30 cellular contexts compared by ENCODE assay signal in genomic region chr19:49430172-49430677, GRCh38. TPM values are rescaled to one million over a fixed set of nuclear protein-coding genes. Genes with fewer than 3 reads are reported as not detected.
A peak's percentile ranks its signal among the peaks of the same experiment; 100 is the strongest.
DNase-seq lines count a peak whose midpoint lies in the region; ATAC-seq and TF ChIP-seq lines count a peak whose summit lies in the region.
"Had no signal": no experiment of that assay in that cellular context is flagged by ENCODE, and none has a peak within 500 bp of the region (broad histone marks: within the 10 kb centered on the region; RNA-seq: fewer than 3 reads in every experiment).

No MANE protein-coding gene starts in this region.

- no peak overlapping the region for H2BK120ac ChIP-seq in neuronal stem cell (ENCODE audit: low read depth, low read length)

- H3K4me1 ChIP-seq in OCI-LY7 (ENCODE audit: insufficient read depth, low read length, poor library complexity, severe bottlenecking), result peaks cover 47% of the 10 kb centered on the region
- peaks cover 17 to 21% of the 10 kb centered on the region in 2 donors for H3K4me1 ChIP-seq in neuronal stem cell (ENCODE audit: control insufficient read depth in 2 of 2, insufficient read depth in 1 of 2, low read depth in 1 of 2, low read length in 2 of 2)

- intact Hi-C loops in OCI-LY7 (cut with micrococcal nuclease; ENCODE audit: unreplicated experiment), result loop anchor here (1.0 kb wide), 1 partner anchor 38 kb away; no protein-coding TSS in a partner anchor
- intact Hi-C loops in activated CD4-positive, alpha-beta T cell treated with anti-CD3 and anti-CD28 coated beads, Interleukin-2, amount 10 ng/mL, durations not matched to agents 24 days and 14 days (cut with micrococcal nuclease), result loop anchor here (2.0 kb wide), 1 partner anchor 37 kb away; no protein-coding TSS in a partner anchor

- peak overlapping the region; percentile 5; the same call in 1 of the 2 replicates for H3K4me2 ChIP-seq in OCI-LY7 (ENCODE audit: low read length)
- H3K4me2 ChIP-seq in neuronal stem cell (ENCODE audit: insufficient read depth, low read length, poor library complexity, severe bottlenecking), result no peak overlapping the region
- H3K4me2 ChIP-seq: KMS-11 had no signal

- DNase-seq in NCI-H2107 treated with DMSO at 0.1 percent for 48 hours (lab: John Stamatoyannopoulos, UW; ENCODE audit: unreplicated experiment) (peak; percentile 23), NCI-H2107 (lab: John Stamatoyannopoulos, UW) (no peak), OCI-LY7 (ENCODE audit: low spot score) (no peak), neuronal stem cell (ENCODE audit: low spot score) (no peak)
- no peak for DNase-seq in activated CD4-positive, alpha-beta T cell treated with anti-CD3 and anti-CD28 coated beads, Interleukin-2, amount 10 ng/mL, durations not matched to agents 24 days and 14 days
- DNase-seq: activated T-cell treated with anti-CD3 and anti-CD28 coated beads for 4 hours; body of pancreas; CD4-positive, alpha-beta T cell; islet precursor cell; MM.1S; NCI-H1105 treated with DMSO at 0.1 percent for 48 hours; NCI-H2029; NCI-H524 treated with DMSO at 0.1 percent for 48 hours; SIG-M5; testis had no signal

- H3K23ac ChIP-seq in neuronal stem cell (ENCODE audit: low read depth, low read length, poor library complexity), result no peak overlapping the region

- BruUV-seq in OCI-LY7 (replicated peaks; lab: Mats Ljungman, UMichigan), result no TSS peak

- H3K27me3 ChIP-seq in neuronal stem cell (ENCODE audit: control insufficient read depth in 3 of 3, insufficient read depth in 3 of 3, low read depth in 1 of 3, low read length in 3 of 3), result peaks cover 3 to 94% (median 57%) of the 10 kb centered on the region in 3 experiments

- CTCF ChIA-PET in OCI-LY7 (lab: Charles Lee; ENCODE audit: unreplicated experiment), result no interaction called here

- no peak overlapping the region for H4K91ac ChIP-seq in neuronal stem cell (ENCODE audit: low read depth, low read length, poor library complexity)

- H3K14ac ChIP-seq in neuronal stem cell (ENCODE audit: low read length), result no peak overlapping the region

- peaks cover 85% of the 10 kb centered on the region for H3K27me3 Mint-ChIP-seq in activated CD4-positive, alpha-beta T cell treated with anti-CD3 and anti-CD28 coated beads, Interleukin-2, amount 10 ng/mL, durations not matched to agents 24 days and 14 days

- no peaks in the 10 kb centered on the region for H3K9me2 ChIP-seq in OCI-LY7 (ENCODE audit: insufficient read depth, low read length)

- POLR2A ChIA-PET in OCI-LY7 (lab: Charles Lee), result interaction anchor here (0.6 to 1.9 kb wide), 2 partner anchors 19 to 107 kb away, joined by 3 to 5 read pairs; no protein-coding TSS in a partner anchor

- H3K4me3 Mint-ChIP-seq in activated CD4-positive, alpha-beta T cell treated with anti-CD3 and anti-CD28 coated beads, Interleukin-2, amount 10 ng/mL, durations not matched to agents 24 days and 14 days, result no peak overlapping the region
- H3K4me3 Mint-ChIP-seq: CD4-positive, alpha-beta T cell; central memory CD8-positive, alpha-beta T cell; dendritic cell treated with granulocyte-macrophage colony-stimulating factor and Interleukin-4, amounts not matched to agents 40 ng/mL and 50 ng/mL, for 4 days; stimulated activated naive CD8-positive, alpha-beta T cell treated with anti-CD3 and anti-CD28 coated beads, Interleukin-15, Interleukin-2, amounts not matched to agents 100 ng/mL and 50 ng/mL, for 24 hours; T-helper 2 cell treated with Interferon-gamma antibody and Interleukin-4, amounts not matched to agents 5 μg/mL and 100 μg/mL, for 36 hours had no signal

- no peaks in the 10 kb centered on the region for H3K36me3 ChIP-seq in OCI-LY7 (ENCODE audit: insufficient read depth, low read length)
- H3K36me3 ChIP-seq in neuronal stem cell (replicated peaks in 1 of 2; ENCODE audit: control insufficient read depth in 2 of 2, insufficient read depth in 2 of 2, low read length in 2 of 2), result no peaks in the 10 kb centered on the region
- H3K36me3 ChIP-seq: left lung had no signal

- H3K9me3 Mint-ChIP-seq in activated CD4-positive, alpha-beta T cell treated with anti-CD3 and anti-CD28 coated beads, Interleukin-2, amount 10 ng/mL, durations not matched to agents 24 days and 14 days, result no peaks in the 10 kb centered on the region
- H3K9me3 Mint-ChIP-seq: activated T-helper 2 cell treated with anti-CD3 and anti-CD28 coated beads, Interferon-gamma antibody, Interleukin-2, Interleukin-4, amounts not matched to agents 10 μg/mL and 5 μg/mL and 100 μg/mL, durations not matched to agents 14 hours and 24 hours and 36 hours; CD4-positive, alpha-beta T cell; central memory CD8-positive, alpha-beta T cell; dendritic cell treated with granulocyte-macrophage colony-stimulating factor and Interleukin-4, amounts not matched to agents 40 ng/mL and 50 ng/mL, for 4 days; stimulated activated naive CD8-positive, alpha-beta T cell treated with anti-CD3 and anti-CD28 coated beads, Interleukin-15, Interleukin-2, amounts not matched to agents 100 ng/mL and 50 ng/mL, for 24 hours; T-helper 2 cell treated with Interferon-gamma antibody and Interleukin-4, amounts not matched to agents 5 μg/mL and 100 μg/mL, for 36 hours had no signal

- H3K4me3 ChIP-seq in OCI-LY7 (ENCODE audit: low read depth, low read length, poor library complexity, severe bottlenecking), result no peak overlapping the region
- H3K4me3 ChIP-seq in neuronal stem cell (ENCODE audit: low read length in 2 of 2), result no peak overlapping the region
- H3K4me3 ChIP-seq: body of pancreas, left lung, testis had no signal

- peaks cover 47% of the 10 kb centered on the region for H3K4me1 Mint-ChIP-seq in activated CD4-positive, alpha-beta T cell treated with anti-CD3 and anti-CD28 coated beads, Interleukin-2, amount 10 ng/mL, durations not matched to agents 24 days and 14 days

- H2AK5ac ChIP-seq in neuronal stem cell (ENCODE audit: low read depth, low read length), result peak overlapping the region; percentile 54

- H3K27ac ChIP-seq in OCI-LY7 (ENCODE audit: low read depth, low read length, poor library complexity, severe bottlenecking) (no peak overlapping the region), neuronal stem cell (replicated peaks; ENCODE audit: low read length) (no peak overlapping the region)
- H3K27ac ChIP-seq: body of pancreas, KMS-11, left lung, testis had no signal

- H3K18ac ChIP-seq in neuronal stem cell (ENCODE audit: low read length), result no peak overlapping the region

- no peak overlapping the region for H2BK12ac ChIP-seq in neuronal stem cell (ENCODE audit: low read length)

- no peak overlapping the region for H4K8ac ChIP-seq in neuronal stem cell (ENCODE audit: low read depth, low read length)

- H2AFZ ChIP-seq in OCI-LY7 (ENCODE audit: low read length) (peak overlapping the region; percentile 22; the same call in 1 of the 2 replicates), neuronal stem cell (ENCODE audit: low read length) (no peak overlapping the region)

- no peaks in the 10 kb centered on the region for H3K79me2 ChIP-seq in OCI-LY7 (ENCODE audit: insufficient read depth, low read depth, low read length)

- no peak overlapping the region for H2BK5ac ChIP-seq in neuronal stem cell (ENCODE audit: low read length)

- no peak overlapping the region for H2BK15ac ChIP-seq in neuronal stem cell (ENCODE audit: low read length)

- no peaks in the 10 kb centered on the region for H4K20me1 ChIP-seq in OCI-LY7 (ENCODE audit: insufficient read depth, low read length)

- no peaks in the 10 kb centered on the region for H3K36me3 Mint-ChIP-seq in activated CD4-positive, alpha-beta T cell treated with anti-CD3 and anti-CD28 coated beads, Interleukin-2, amount 10 ng/mL, durations not matched to agents 24 days and 14 days (ENCODE audit: low read depth)

- H3K4ac ChIP-seq in neuronal stem cell (ENCODE audit: low read length), result no peak overlapping the region

- H3K27ac Mint-ChIP-seq in activated CD4-positive, alpha-beta T cell treated with anti-CD3 and anti-CD28 coated beads, Interleukin-2, amount 10 ng/mL, durations not matched to agents 24 days and 14 days, result no peak overlapping the region
- H3K27ac Mint-ChIP-seq: activated T-helper 2 cell treated with anti-CD3 and anti-CD28 coated beads, Interferon-gamma antibody, Interleukin-2, Interleukin-4, amounts not matched to agents 10 μg/mL and 5 μg/mL and 100 μg/mL, durations not matched to agents 14 hours and 24 hours and 36 hours; CD4-positive, alpha-beta T cell; dendritic cell treated with granulocyte-macrophage colony-stimulating factor and Interleukin-4, amounts not matched to agents 40 ng/mL and 50 ng/mL, for 4 days; stimulated activated naive CD8-positive, alpha-beta T cell treated with anti-CD3 and anti-CD28 coated beads, Interleukin-15, Interleukin-2, amounts not matched to agents 100 ng/mL and 50 ng/mL, for 24 hours; T-helper 2 cell treated with Interferon-gamma antibody and Interleukin-4, amounts not matched to agents 5 μg/mL and 100 μg/mL, for 36 hours had no signal

- H3K79me1 ChIP-seq in neuronal stem cell (ENCODE audit: low read depth, low read length), result peaks cover 2% of the 10 kb centered on the region

- TF ChIP-seq CTCF in OCI-LY7 (conservative IDR thresholded peaks at IDR 0.05; ENCODE audit: low read length), result no peak

- no peak for ATAC-seq in HG02571 (IDR thresholded peaks at IDR 0.05; ENCODE audit: unreplicated experiment)
- ATAC-seq: body of pancreas, left lung, right cardiac atrium had no signal

- no peaks in the 10 kb centered on the region for H3K9me3 ChIP-seq in OCI-LY7 (ENCODE audit: low read length)
- H3K9me3 ChIP-seq in neuronal stem cell (replicated peaks in 1 of 2; ENCODE audit: control insufficient read depth in 2 of 2, insufficient read depth in 1 of 2, low read depth in 1 of 2, low read length in 2 of 2), result peaks cover 8 to 12% of the 10 kb centered on the region in 2 donors
- H3K9me3 ChIP-seq: body of pancreas, left lung, testis had no signal

- no CpG with 5 or more reads among the region's 9 CpGs for WGBS in neuronal stem cell (ENCODE audit: extremely low coverage in 2 of 2, insufficient read length in 2 of 2, insufficient replicate concordance in 1 of 2), 2 donors

- no peak overlapping the region for H3K9ac ChIP-seq in neuronal stem cell (ENCODE audit: low read depth, low read length, poor library complexity)
- H3K9ac ChIP-seq: KMS-11 had no signal

RNA-seq across cellular contexts. Expression of gene GFY, which starts 5.0 kb away (rescaled TPM):
- not detected in 2 replicates for total RNA-seq in OCI-LY7 (2014; rRNA removed; shearing (Covaris generic))
- total RNA-seq in OCI-LY7 (2022), result not detected in 2 replicates
- 1.3 TPM for polyA plus RNA-seq in neuronal stem cell (2013, experiment 1 of 2)
- polyA plus RNA-seq in neuronal stem cell (2013, experiment 2 of 2), result 1.5 TPM
- not detected in 2 replicates for total RNA-seq in activated CD4-positive, alpha-beta T cell treated with anti-CD3 and anti-CD28 coated beads, Interleukin-2, amount 10 ng/mL, durations not matched to agents 24 days and 14 days
- total RNA-seq: activated T-helper 2 cell treated with anti-CD3 and anti-CD28 coated beads, Interferon-gamma antibody, Interleukin-2, Interleukin-4, amounts not matched to agents 10 μg/mL and 5 μg/mL and 100 μg/mL, durations not matched to agents 14 hours and 24 hours and 36 hours; body of pancreas; CD4-positive, alpha-beta T cell; Daoy; esophagus mucosa; fibroblast of villous mesenchyme; H4; left lung; mesenteric fat pad; right cardiac atrium; ureter had no signal
- polyA plus RNA-seq: right cardiac atrium had no signal

RNA-seq across cellular contexts. Expression of gene PTH2, which starts 7.0 kb away (rescaled TPM):
- 0.66 TPM in 1 of 2 replicates, not detected in the other for total RNA-seq in OCI-LY7 (2014; rRNA removed; shearing (Covaris generic))
- total RNA-seq in OCI-LY7 (2022), result 1.7 TPM in 1 of 2 replicates, not detected in the other
- 1.4 TPM for polyA plus RNA-seq in neuronal stem cell (2013, experiment 1 of 2)
- 1.6 TPM for polyA plus RNA-seq in neuronal stem cell (2013, experiment 2 of 2)
- total RNA-seq in activated CD4-positive, alpha-beta T cell treated with anti-CD3 and anti-CD28 coated beads, Interleukin-2, amount 10 ng/mL, durations not matched to agents 24 days and 14 days, result not detected in 2 replicates
- total RNA-seq: activated T-helper 2 cell treated with anti-CD3 and anti-CD28 coated beads, Interferon-gamma antibody, Interleukin-2, Interleukin-4, amounts not matched to agents 10 μg/mL and 5 μg/mL and 100 μg/mL, durations not matched to agents 14 hours and 24 hours and 36 hours; body of pancreas; CD4-positive, alpha-beta T cell; Daoy; esophagus mucosa; fibroblast of villous mesenchyme; H4; left lung; mesenteric fat pad; right cardiac atrium; testis; ureter had no signal
- polyA plus RNA-seq: right cardiac atrium had no signal

RNA-seq across cellular contexts. Expression of gene SLC17A7, which starts 11.1 kb away (rescaled TPM):
- total RNA-seq in OCI-LY7 (2014; rRNA removed; shearing (Covaris generic)), result 0.13 and 1.3 TPM in 2 replicates
- 1.3 and 1.5 TPM in 2 replicates for total RNA-seq in OCI-LY7 (2022)
- polyA plus RNA-seq in neuronal stem cell (2013, experiment 1 of 2), result 2.3 TPM
- polyA plus RNA-seq in neuronal stem cell (2013, experiment 2 of 2), result 2.0 TPM
- total RNA-seq in activated CD4-positive, alpha-beta T cell treated with anti-CD3 and anti-CD28 coated beads, Interleukin-2, amount 10 ng/mL, durations not matched to agents 24 days and 14 days, result 0.12 and 0.54 TPM in 2 replicates
- total RNA-seq: CD4-positive, alpha-beta T cell; Daoy; esophagus mucosa; fibroblast of villous mesenchyme had no signal

RNA-seq across cellular contexts. Expression of gene PIH1D1, which starts 21.4 kb away (rescaled TPM):
- total RNA-seq in OCI-LY7 (2014; rRNA removed; shearing (Covaris generic)), result 114 and 117 TPM in 2 replicates
- 93.2 and 95.5 TPM in 2 replicates for total RNA-seq in OCI-LY7 (2022)
- 94.4 TPM for polyA plus RNA-seq in neuronal stem cell (2013, experiment 1 of 2)
- 94.2 TPM for polyA plus RNA-seq in neuronal stem cell (2013, experiment 2 of 2)
- 134 and 135 TPM in 2 replicates for total RNA-seq in activated CD4-positive, alpha-beta T cell treated with anti-CD3 and anti-CD28 coated beads, Interleukin-2, amount 10 ng/mL, durations not matched to agents 24 days and 14 days

RNA-seq across cellular contexts. Expression of gene ALDH16A1, which starts 22.8 kb away (rescaled TPM):
- total RNA-seq in OCI-LY7 (2014; rRNA removed; shearing (Covaris generic)), result 39.5 and 55.4 TPM in 2 replicates
- 26.0 and 30.6 TPM in 2 replicates for total RNA-seq in OCI-LY7 (2022)
- 10.8 TPM for polyA plus RNA-seq in neuronal stem cell (2013, experiment 1 of 2)
- 11.4 TPM for polyA plus RNA-seq in neuronal stem cell (2013, experiment 2 of 2)
- 27.2 and 28.4 TPM in 2 replicates for total RNA-seq in activated CD4-positive, alpha-beta T cell treated with anti-CD3 and anti-CD28 coated beads, Interleukin-2, amount 10 ng/mL, durations not matched to agents 24 days and 14 days
